Comparison of ENCODE assay signal across 9 cellular contexts in genomic region chr1:96538001-96538649, GRCh38.
DNase-seq lines count a peak whose midpoint lies in the region; ATAC-seq and TF ChIP-seq lines count a peak whose summit lies in the region.
"Had no signal": no experiment of that assay in that cellular context is flagged by ENCODE, and none has a peak within 500 bp of the region (broad histone marks: within the 10 kb centered on the region; RNA-seq: fewer than 3 reads in every experiment).

No MANE protein-coding gene starts in this region.

- H3K4me1 Mint-ChIP-seq in activated T-helper 17 cell treated with anti-CD3 and anti-CD28 coated beads, Interleukin-2, amount 50 U/mL, for 72 hours = no peaks in the 10 kb centered on the region

- no peaks in the 10 kb centered on the region for H3K9me3 ChIP-seq in esophagus muscularis mucosa
- no peaks in the 10 kb centered on the region for H3K9me3 ChIP-seq in mucosa of rectum (ENCODE audit: control insufficient read depth in 2 of 2, low read length in 2 of 2)
- H3K9me3 ChIP-seq: BLaER1 had no signal

- WGBS in esophagus muscularis mucosa = 46% methylated on average over 5 of the region's 5 CpGs

- H3K9me3 Mint-ChIP-seq in activated T-helper 17 cell treated with anti-CD3 and anti-CD28 coated beads, Interleukin-2, amount 50 U/mL, for 72 hours = no peaks in the 10 kb centered on the region

- H3K36me3 Mint-ChIP-seq in activated T-helper 17 cell treated with anti-CD3 and anti-CD28 coated beads, Interleukin-2, amount 50 U/mL, for 72 hours (ENCODE audit: low read depth) = no peaks in the 10 kb centered on the region

- no peaks in the 10 kb centered on the region for H3K27me3 ChIP-seq in ACC112 (ENCODE audit: insufficient read depth, low read length)
- no peaks in the 10 kb centered on the region for H3K27me3 ChIP-seq in esophagus muscularis mucosa
- no peaks in the 10 kb centered on the region for H3K27me3 ChIP-seq in mucosa of rectum (ENCODE audit: control insufficient read depth in 2 of 2, insufficient read depth in 2 of 2, low read length in 2 of 2)
- H3K27me3 ChIP-seq: BLaER1 had no signal

- H3K4me1 ChIP-seq in ACC112 (ENCODE audit: control insufficient read depth, insufficient read depth, low read length, unreplicated experiment) (peaks cover 36% of the 10 kb centered on the region), esophagus muscularis mucosa (peaks cover 20 to 54% (median 44%) of the 10 kb centered on the region in 4 donors), mucosa of rectum (ENCODE audit: control insufficient read depth in 2 of 2, insufficient read depth in 2 of 2, low read length in 2 of 2) (no peaks in the 10 kb centered on the region)
- H3K4me1 ChIP-seq: BLaER1 had no signal

- no peaks in the 10 kb centered on the region for H3K79me2 ChIP-seq in ACC112 (ENCODE audit: control insufficient read depth, insufficient read depth, low read length, unreplicated experiment)

- H3K36me3 ChIP-seq in ACC112 (ENCODE audit: insufficient read depth, low read length) = no peaks in the 10 kb centered on the region
- H3K36me3 ChIP-seq in esophagus muscularis mucosa = no peaks in the 10 kb centered on the region
- no peaks in the 10 kb centered on the region for H3K36me3 ChIP-seq in mucosa of rectum (ENCODE audit: control insufficient read depth in 2 of 2, insufficient read depth in 2 of 2, low read length in 2 of 2)
- H3K36me3 ChIP-seq: BLaER1 had no signal

- TF ChIP-seq POLR2A in esophagus muscularis mucosa (IDR thresholded peaks at IDR 0.05; ENCODE audit: low read depth) = no peak

- H2AFZ ChIP-seq in ACC112 (ENCODE audit: low read length, unreplicated experiment) = peak overlapping the region; percentile 56

- intact Hi-C loops in esophagus muscularis mucosa (cut with DNase I) = loop anchor here (5.0 kb wide), 1 partner anchor 116 kb away; no protein-coding TSS in a partner anchor

- H3K27ac ChIP-seq in ACC112 (ENCODE audit: low read depth, low read length) = peak overlapping the region; percentile 97
- peak overlapping the region; percentile 78 to 85 (median 84) for H3K27ac ChIP-seq in esophagus muscularis mucosa (replicated peaks in 1 of 4)
- H3K27ac ChIP-seq in mucosa of rectum (ENCODE audit: low read depth in 2 of 2, low read length in 2 of 2) = peak overlapping the region; percentile 52 to 64
- H3K27ac ChIP-seq: BLaER1 had no signal

- peak; percentile 32 to 48 (median 38) for TF ChIP-seq CTCF in esophagus muscularis mucosa (IDR thresholded peaks at IDR 0.05)

- TF ChIP-seq EP300 in esophagus muscularis mucosa (IDR thresholded peaks at IDR 0.05) = peak; percentile 74

- no peak overlapping the region for H3K4me3 Mint-ChIP-seq in activated T-helper 17 cell treated with anti-CD3 and anti-CD28 coated beads, Interleukin-2, amount 50 U/mL, for 72 hours

- no peak overlapping the region for H3K9ac ChIP-seq in mucosa of rectum (ENCODE audit: low read depth in 1 of 2, low read length in 2 of 2)
- H3K9ac ChIP-seq: BLaER1 had no signal

- peaks cover 2% of the 10 kb centered on the region for H3K27me3 Mint-ChIP-seq in activated T-helper 17 cell treated with anti-CD3 and anti-CD28 coated beads, Interleukin-2, amount 50 U/mL, for 72 hours

- H3K4me3 ChIP-seq in ACC112 (ENCODE audit: low read depth, low read length) (peak overlapping the region; percentile 45; the same call in 1 of the 2 replicates), esophagus muscularis mucosa (no peak overlapping the region), mucosa of rectum (ENCODE audit: low read length in 2 of 2) (no peak overlapping the region)
- H3K4me3 ChIP-seq: BLaER1 had no signal

- DNase-seq in NCI-H2227 treated with DMSO at 0.1 percent for 48 hours (lab: John Stamatoyannopoulos, UW) (peak; percentile 16), esophagus muscularis mucosa (ENCODE audit: extremely low spot score) (no peak), activated gamma-delta T cell treated with Interleukin-2 at 50 U/mL for 16 hours (no peak), NCI-H1930 (lab: John Stamatoyannopoulos, UW) (no peak)

- no peak overlapping the region for H3K27ac Mint-ChIP-seq in activated T-helper 17 cell treated with anti-CD3 and anti-CD28 coated beads, Interleukin-2, amount 50 U/mL, for 72 hours

- ATAC-seq in activated T-helper 17 cell treated with anti-CD3 and anti-CD28 coated beads, Interleukin-2, amount 50 U/mL, for 72 hours (replicated peaks) = no peak
- ATAC-seq in GM21381 (IDR thresholded peaks at IDR 0.05; ENCODE audit: unreplicated experiment) = no peak
